In the genomic region with DNA sequence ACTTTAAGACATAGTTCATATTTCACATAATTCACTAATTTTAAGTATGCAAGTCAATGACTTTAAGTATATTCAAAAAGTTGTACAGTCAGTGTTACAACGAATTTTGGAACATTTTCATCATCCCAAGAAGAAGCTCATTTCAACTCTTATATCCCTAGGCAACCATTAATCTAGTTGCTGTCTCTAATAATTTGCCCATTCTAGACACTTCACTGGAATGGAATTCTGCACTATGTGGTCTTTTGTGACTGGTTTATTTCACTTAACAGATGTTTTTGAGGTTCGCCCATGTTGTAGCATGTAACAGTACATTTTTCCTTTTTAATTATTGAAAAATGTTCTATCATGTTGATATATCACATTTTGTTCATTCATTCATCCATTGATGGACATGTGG, we compare ENCODE assay signal across 16 cellular contexts.
DNase-seq lines count a peak whose midpoint lies in the region; FAIRE-seq and TF ChIP-seq lines count a peak whose summit lies in the region.
"Had no signal": no experiment of that assay in that cellular context is flagged by ENCODE, and none has a peak within 500 bp of the region (broad histone marks: within the 10 kb centered on the region; RNA-seq: fewer than 3 reads in every experiment).

No MANE protein-coding gene starts in this region.

- no peak for TF ChIP-seq CTCF in fibroblast of the aortic adventitia (IDR thresholded peaks at IDR 0.05; ENCODE audit: insufficient read depth, low read length)

- H3K9me3 ChIP-seq in GM23248 (ENCODE audit: low read depth) = no peaks in the 10 kb centered on the region

- no peaks in the 10 kb centered on the region; the same call in 1 of the 2 replicates for H3K36me3 ChIP-seq in GM23248 (ENCODE audit: low read depth)

- H2AFZ ChIP-seq in GM23248 = no peak overlapping the region

- H3K9me2 ChIP-seq in GM23248 (ENCODE audit: insufficient read depth) = no peaks in the 10 kb centered on the region

- no peak overlapping the region for H3K9ac ChIP-seq in GM23248

- H3K4me2 ChIP-seq in GM23248 (ENCODE audit: unreplicated experiment) = no peak overlapping the region

- peaks cover 6% of the 10 kb centered on the region; the same call in 1 of the 2 replicates for H3F3A ChIP-seq in GM23248 (ENCODE audit: insufficient read depth)

- DNase-seq in GM23248 (peak; percentile 23), RPMI7951 (ENCODE audit: low read depth) (peak; percentile 74), fibroblast of the aortic adventitia (ENCODE audit: low read depth) (peak; percentile 19), Kasumi-1 (lab: John Stamatoyannopoulos, UW) (no peak), urothelium cell line (ENCODE audit: low spot score) (no peak), ACHN (no peak)
- no peak for DNase-seq in activated CD4-positive, alpha-beta T cell treated with anti-CD3 and anti-CD28 coated beads, Interleukin-2, amount 50 U/mL, for 4 hours
- DNase-seq: CD8-positive, alpha-beta T cell; COR-L47; DMS153; DND-41; HCEC 1CT; HFFc6 had no signal

- WGBS in GM23248 (ENCODE audit: low coverage in 1 of 2, low lambda C conversion rate in 2 of 2, missing lambda C conversion rate in 2 of 2), 2 experiments = 59 to 61% methylated on average over 2 of the region's 2 CpGs

- in situ Hi-C loops in GM23248 (cut with MboI) = no loop called here
- in situ Hi-C loops in ACHN (cut with HindIII; ENCODE audit: low pct_ligation_motif_present, low pct_unique_long_range_greater_than_20kb, low sequenced_read_pairs) = no loop called here

- H3K79me2 ChIP-seq in GM23248 (ENCODE audit: insufficient read depth) = no peaks in the 10 kb centered on the region

- no peaks in the 10 kb centered on the region for H3K27me3 ChIP-seq in GM23248 (replicated peaks; ENCODE audit: insufficient read depth)

- no peak for FAIRE-seq in urothelium cell line (lab: Jason Lieb, UNC)
- FAIRE-seq: A204.1, D721Med had no signal

- H3K27ac ChIP-seq in GM23248 = no peak overlapping the region
- H3K27ac ChIP-seq: HL-60 had no signal

- H3K4me3 ChIP-seq in GM23248 = no peak overlapping the region
- no peak overlapping the region for H3K4me3 ChIP-seq in fibroblast of the aortic adventitia (ENCODE audit: low read depth, low read length)

- peaks cover 11% of the 10 kb centered on the region; the same call in 1 of the 2 replicates for H3K4me1 ChIP-seq in GM23248 (ENCODE audit: insufficient read depth)

- no peaks in the 10 kb centered on the region for H4K20me1 ChIP-seq in GM23248 (ENCODE audit: insufficient read depth)

Comparison
In these comparisons a context has a peak if more than half of its experiments do, and no peak if none do; other contexts are left out.
1. DNase-seq: peak in GM23248 (single experiment), RPMI7951 (single experiment) and fibroblast of the aortic adventitia (single experiment); none in Kasumi-1 (0 of 2), activated CD4-positive, alpha-beta T cell treated with anti-CD3 and anti-CD28 coated beads, Interleukin-2, amount 50 U/mL, for 4 hours (0 of 2), urothelium cell line (single experiment) and ACHN (single experiment).